In genomic region chr10:72334196-72334831, GRCh38 we compare ENCODE assay signal across 8 cellular contexts. TPM values are rescaled to one million over a fixed set of nuclear protein-coding genes. Genes with fewer than 3 reads are reported as not detected.
DNase-seq lines count a peak whose midpoint lies in the region; ATAC-seq and TF ChIP-seq lines count a peak whose summit lies in the region.

No MANE protein-coding gene starts in this region.

- H3K4me1 ChIP-seq in BE2C (peaks cover 61% of the 10 kb centered on the region), OCI-LY7 (ENCODE audit: insufficient read depth, low read length, poor library complexity, severe bottlenecking) (peaks cover 66% of the 10 kb centered on the region), neuronal stem cell (ENCODE audit: control insufficient read depth in 2 of 2, insufficient read depth in 1 of 2, low read depth in 1 of 2, low read length in 2 of 2) (peaks cover 44 to 51% of the 10 kb centered on the region in 2 donors)

- H3K4ac ChIP-seq in neuronal stem cell (ENCODE audit: low read length) = no peak overlapping the region

- H3K9me3 ChIP-seq in BE2C (no peaks in the 10 kb centered on the region), OCI-LY7 (ENCODE audit: low read length) (no peaks in the 10 kb centered on the region), neuronal stem cell (replicated peaks in 1 of 2; ENCODE audit: control insufficient read depth in 2 of 2, insufficient read depth in 1 of 2, low read depth in 1 of 2, low read length in 2 of 2) (no peaks in the 10 kb centered on the region)

- H3K9me3 Mint-ChIP-seq in endothelial cell (ENCODE audit: unreplicated experiment) = no peaks in the 10 kb centered on the region

- ATAC-seq in HG03196 (IDR thresholded peaks at IDR 0.05; ENCODE audit: unreplicated experiment) = peak; percentile 4
- no peak for ATAC-seq in HG02970 (IDR thresholded peaks at IDR 0.05; ENCODE audit: low FRiP score, unreplicated experiment)
- ATAC-seq in GM19324 (IDR thresholded peaks at IDR 0.05; ENCODE audit: low FRiP score, unreplicated experiment) = no peak

- no peak for TF ChIP-seq CTCF in BE2C (IDR thresholded peaks at IDR 0.05; ENCODE audit: low read depth, low read length)
- TF ChIP-seq CTCF in OCI-LY7 (conservative IDR thresholded peaks at IDR 0.05; ENCODE audit: low read length) = no peak
- no peak for TF ChIP-seq CTCF in endothelial cell (IDR thresholded peaks at IDR 0.05; ENCODE audit: unreplicated experiment)

- peak overlapping the region; percentile 65 for H4K91ac ChIP-seq in neuronal stem cell (ENCODE audit: low read depth, low read length, poor library complexity)

- H3K14ac ChIP-seq in neuronal stem cell (ENCODE audit: low read length) = no peak overlapping the region

- H3K27ac ChIP-seq in OCI-LY7 (ENCODE audit: low read depth, low read length, poor library complexity, severe bottlenecking) (peak overlapping the region; percentile 80), neuronal stem cell (replicated peaks; ENCODE audit: low read length) (peak overlapping the region; percentile 59)

- H3K27me3 ChIP-seq in BE2C = no peaks in the 10 kb centered on the region
- no peaks in the 10 kb centered on the region for H3K27me3 ChIP-seq in neuronal stem cell (ENCODE audit: control insufficient read depth in 3 of 3, insufficient read depth in 3 of 3, low read depth in 1 of 3, low read length in 3 of 3)

- peak overlapping the region; percentile 36; the same call in 1 of the 2 replicates for H2AFZ ChIP-seq in OCI-LY7 (ENCODE audit: low read length)
- peak overlapping the region; percentile 68 for H2AFZ ChIP-seq in neuronal stem cell (ENCODE audit: low read length)

- H3K9ac ChIP-seq in neuronal stem cell (ENCODE audit: low read depth, low read length, poor library complexity) = peak overlapping the region; percentile 38

- H2BK15ac ChIP-seq in neuronal stem cell (ENCODE audit: low read length) = peak overlapping the region; percentile 69

- peak overlapping the region; percentile 37 for H3K4me3 Mint-ChIP-seq in endothelial cell (ENCODE audit: unreplicated experiment)

- peak overlapping the region; percentile 42 for H3K27ac Mint-ChIP-seq in endothelial cell (ENCODE audit: unreplicated experiment)

- peaks cover 17% of the 10 kb centered on the region for H3K36me3 Mint-ChIP-seq in endothelial cell (ENCODE audit: low read depth, unreplicated experiment)

- peak overlapping the region; percentile 95 for H2AK5ac ChIP-seq in neuronal stem cell (ENCODE audit: low read depth, low read length)

- WGBS in neuronal stem cell (ENCODE audit: extremely low coverage in 2 of 2, insufficient read length in 2 of 2, insufficient replicate concordance in 1 of 2), 2 donors = no CpG with 5 or more reads among the region's 18 CpGs

- H3K9me2 ChIP-seq in OCI-LY7 (ENCODE audit: insufficient read depth, low read length) = no peaks in the 10 kb centered on the region

- no peaks in the 10 kb centered on the region for H4K20me1 ChIP-seq in OCI-LY7 (ENCODE audit: insufficient read depth, low read length)

- peak overlapping the region; percentile 19 for H4K8ac ChIP-seq in neuronal stem cell (ENCODE audit: low read depth, low read length)

- peaks cover 17% of the 10 kb centered on the region for H3K4me1 Mint-ChIP-seq in endothelial cell (ENCODE audit: unreplicated experiment)

- H3K79me1 ChIP-seq in neuronal stem cell (ENCODE audit: low read depth, low read length) = no peaks in the 10 kb centered on the region

- peak overlapping the region; percentile 48 for H3K23ac ChIP-seq in neuronal stem cell (ENCODE audit: low read depth, low read length, poor library complexity)

- H3K79me2 ChIP-seq in OCI-LY7 (ENCODE audit: insufficient read depth, low read depth, low read length) = no peaks in the 10 kb centered on the region

- peak overlapping the region; percentile 97 for H3K18ac ChIP-seq in neuronal stem cell (ENCODE audit: low read length)

- peak overlapping the region; percentile 96 for H2BK12ac ChIP-seq in neuronal stem cell (ENCODE audit: low read length)

- CTCF ChIA-PET in OCI-LY7 (lab: Charles Lee; ENCODE audit: unreplicated experiment) = interaction anchor here (1.0 to 1.2 kb wide), 3 partner anchors 31 to 286 kb away, joined by 3 to 4 read pairs (median 3); no protein-coding TSS in a partner anchor

- POLR2A ChIA-PET in OCI-LY7 (lab: Charles Lee) = interaction anchor here (0.6 to 5.4 kb wide), 10 partner anchors 13 to 201 kb away, joined by 3 to 91 read pairs (median 4); no protein-coding TSS in a partner anchor

- peak overlapping the region; percentile 93 for H2BK5ac ChIP-seq in neuronal stem cell (ENCODE audit: low read length)

- peak overlapping the region; percentile 88 for H2BK120ac ChIP-seq in neuronal stem cell (ENCODE audit: low read depth, low read length)

- TSS peak; percentile 17 for BruUV-seq in OCI-LY7 (replicated peaks; lab: Mats Ljungman, UMichigan)

- H3K4me3 ChIP-seq in BE2C (ENCODE audit: low read depth, low read length) (peak overlapping the region; percentile 28), OCI-LY7 (ENCODE audit: low read depth, low read length, poor library complexity, severe bottlenecking) (peak overlapping the region; percentile 33), neuronal stem cell (ENCODE audit: low read length in 2 of 2) (peak overlapping the region in 1 of 2 donors; percentile 23)

- H3K4me2 ChIP-seq in OCI-LY7 (ENCODE audit: low read length) (peak overlapping the region; percentile 72), neuronal stem cell (ENCODE audit: insufficient read depth, low read length, poor library complexity, severe bottlenecking) (peak overlapping the region; percentile 37)

- DNase-seq in BE2C (peak; percentile 92), OCI-LY7 (ENCODE audit: low spot score) (no peak), endothelial cell (ENCODE audit: low spot score) (no peak), neuronal stem cell (ENCODE audit: low spot score) (peak; percentile 77)
- no peak for DNase-seq in stimulated activated CD4-positive, alpha-beta T cell treated with anti-CD3 and anti-CD28 coated beads, Interleukin-4, amount 100 ng/mL, for 1 hour

- intact Hi-C loops in OCI-LY7 (cut with micrococcal nuclease; ENCODE audit: unreplicated experiment) = loop anchor here (2.0 to 5.0 kb wide), 2 partner anchors 118 to 437 kb away; partner anchors contain the start of genes ANAPC16 and ASCC1

- H3K27me3 Mint-ChIP-seq in endothelial cell (ENCODE audit: unreplicated experiment) = peaks cover 5% of the 10 kb centered on the region

- H3K36me3 ChIP-seq in BE2C (peaks cover 17% of the 10 kb centered on the region), OCI-LY7 (ENCODE audit: insufficient read depth, low read length) (peaks cover 44% of the 10 kb centered on the region; the same call in 1 of the 2 replicates), neuronal stem cell (replicated peaks in 1 of 2; ENCODE audit: control insufficient read depth in 2 of 2, insufficient read depth in 2 of 2, low read length in 2 of 2) (peaks cover 21 to 52% of the 10 kb centered on the region in 2 donors)

RNA-seq across cellular contexts. Expression of gene DNAJB12, which starts 20.4 kb away (rescaled TPM):
- 42.2 TPM for polyA plus RNA-seq in BE2C (2012; ENCODE audit: insufficient read depth, insufficient read length, low read depth)
- 22.8 and 27.4 TPM in 2 replicates for total RNA-seq in OCI-LY7 (2014; rRNA removed; shearing (Covaris generic))
- total RNA-seq in OCI-LY7 (2022) (26.5 and 28.3 TPM in 2 replicates), endothelial cell (ENCODE audit: unreplicated experiment) (20.5 TPM)
- 10.8 TPM for polyA plus RNA-seq in neuronal stem cell (2013, experiment 1 of 2)
- 10.2 TPM for polyA plus RNA-seq in neuronal stem cell (2013, experiment 2 of 2)

Comparison
In these comparisons a context has a peak if more than half of its experiments do, and no peak if none do; other contexts are left out.
1. DNase-seq: peak in BE2C (single experiment) and neuronal stem cell (single experiment); none in OCI-LY7 (single experiment), endothelial cell (single experiment) and stimulated activated CD4-positive, alpha-beta T cell treated with anti-CD3 and anti-CD28 coated beads, Interleukin-4, amount 100 ng/mL, for 1 hour (single experiment).